1 cellular context compared by ENCODE assay signal in the genomic region with DNA sequence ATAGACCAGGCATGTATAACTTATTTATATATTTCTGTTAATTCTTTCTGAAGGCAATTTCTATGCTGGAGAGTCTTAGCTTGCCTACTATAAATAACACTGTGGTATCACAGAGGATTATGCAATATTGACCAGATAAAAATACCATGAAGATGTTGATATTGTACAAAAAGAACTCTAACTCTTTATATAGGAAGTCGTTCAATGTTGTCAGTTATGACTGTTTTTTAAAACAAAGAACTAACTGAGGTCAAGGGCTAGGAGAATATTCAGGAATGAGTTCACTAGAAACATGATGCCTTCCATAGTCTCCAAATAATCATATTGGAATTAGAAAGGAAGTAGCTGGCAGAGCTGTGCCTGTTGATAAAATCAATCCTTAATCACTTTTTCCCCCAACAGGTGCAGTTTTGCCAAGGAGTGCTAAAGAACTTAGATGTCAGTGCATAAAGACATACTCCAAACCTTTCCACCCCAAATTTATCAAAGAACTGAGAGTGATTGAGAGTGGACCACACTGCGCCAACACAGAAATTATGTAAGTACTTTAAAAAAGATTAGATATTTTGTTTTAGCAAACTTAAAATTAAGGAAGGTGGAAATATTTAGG.
TF ChIP-seq lines count a peak whose summit lies in the region.

No MANE protein-coding gene starts in this region.

TF ChIP-seq in K562, 482 proteins besides CTCF, POLR2A, EP300 and RAD21 (continued from another document):
- TF ChIP-seq IFI16 (CRISPR knock-in tag; IDR thresholded peaks at IDR 0.05), result no peak
- TF ChIP-seq, protein P1, sequence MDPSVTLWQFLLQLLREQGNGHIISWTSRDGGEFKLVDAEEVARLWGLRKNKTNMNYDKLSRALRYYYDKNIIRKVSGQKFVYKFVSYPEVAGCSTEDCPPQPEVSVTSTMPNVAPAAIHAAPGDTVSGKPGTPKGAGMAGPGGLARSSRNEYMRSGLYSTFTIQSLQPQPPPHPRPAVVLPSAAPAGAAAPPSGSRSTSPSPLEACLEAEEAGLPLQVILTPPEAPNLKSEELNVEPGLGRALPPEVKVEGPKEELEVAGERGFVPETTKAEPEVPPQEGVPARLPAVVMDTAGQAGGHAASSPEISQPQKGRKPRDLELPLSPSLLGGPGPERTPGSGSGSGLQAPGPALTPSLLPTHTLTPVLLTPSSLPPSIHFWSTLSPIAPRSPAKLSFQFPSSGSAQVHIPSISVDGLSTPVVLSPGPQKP (CRISPR knock-in tag; IDR thresholded peaks at IDR 0.05), result no peak
- peak; percentile 78 for TF ChIP-seq CEBPB (tag; IDR thresholded peaks at IDR 0.05)
- TF ChIP-seq CEBPG (CRISPR knock-in tag; IDR thresholded peaks at IDR 0.05), result no peak
- peak; percentile 62 to 81 for TF ChIP-seq CEBPG (tag; conservative IDR thresholded peaks at IDR 0.05 in 1 of 2, IDR thresholded peaks at IDR 0.05 in 1 of 2)
- TF ChIP-seq, protein P2, sequence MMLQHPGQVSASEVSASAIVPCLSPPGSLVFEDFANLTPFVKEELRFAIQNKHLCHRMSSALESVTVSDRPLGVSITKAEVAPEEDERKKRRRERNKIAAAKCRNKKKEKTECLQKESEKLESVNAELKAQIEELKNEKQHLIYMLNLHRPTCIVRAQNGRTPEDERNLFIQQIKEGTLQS (IDR thresholded peaks at IDR 0.05), result 0 out of 2 replicates have a peak, but pooled peaks have one; percentile 17
- TF ChIP-seq, protein P2 (CRISPR knock-in tag; conservative IDR thresholded peaks at IDR 0.05), result no peak
- peak; percentile 78 for TF ChIP-seq SMAD1 (IDR thresholded peaks at IDR 0.05; ENCODE audit: low read depth, low read length, partially characterized antibody)
